In genomic region chr11:199004-199581, GRCh38 we compare ENCODE assay signal across 20 cellular contexts. TPM values are rescaled to one million over a fixed set of nuclear protein-coding genes. Genes with fewer than 3 reads are reported as not detected.
A peak's percentile ranks its signal among the peaks of the same experiment; 100 is the strongest.
DNase-seq lines count a peak whose midpoint lies in the region; ATAC-seq and TF ChIP-seq lines count a peak whose summit lies in the region.
"Had no signal": no experiment of that assay in that cellular context is flagged by ENCODE, and none has a peak within 500 bp of the region (broad histone marks: within the 10 kb centered on the region; RNA-seq: fewer than 3 reads in every experiment).

No MANE protein-coding gene starts in this region.

- CTCF ChIA-PET in Calu3 (lab: Charles Lee), result no interaction called here

- H3K9me3 Mint-ChIP-seq in Calu3 (ENCODE audit: low read depth, unreplicated experiment), result peaks cover 2% of the 10 kb centered on the region
- no peaks in the 10 kb centered on the region for H3K9me3 Mint-ChIP-seq in stimulated activated naive B cell treated with anti-CD40 and anti-IgM and Interleukin-4, amounts not matched to agents 10 μg/mL and 1 μg/mL and 100 μg/mL, for 72 hours
- H3K9me3 Mint-ChIP-seq: immature natural killer cell, neural progenitor cell had no signal

- intact Hi-C loops in Calu3 (cut with micrococcal nuclease; ENCODE audit: unreplicated experiment), result no loop called here
- intact Hi-C loops in left cardiac atrium (cut with DNase I), result no loop called here
- intact Hi-C loops in sciatic nerve (cut with DNase I), result no loop called here

- H3K4me1 Mint-ChIP-seq in Calu3 (ENCODE audit: low read depth, unreplicated experiment), result no peaks in the 10 kb centered on the region
- H3K4me1 Mint-ChIP-seq in stimulated activated naive B cell treated with anti-CD40 and anti-IgM and Interleukin-4, amounts not matched to agents 10 μg/mL and 1 μg/mL and 100 μg/mL, for 72 hours, result peaks cover 22 to 31% of the 10 kb centered on the region in 2 donors

- peak overlapping the region; percentile 83 for H3K27ac Mint-ChIP-seq in Calu3 (ENCODE audit: unreplicated experiment)
- no peak overlapping the region for H3K27ac Mint-ChIP-seq in stimulated activated naive B cell treated with anti-CD40 and anti-IgM and Interleukin-4, amounts not matched to agents 10 μg/mL and 1 μg/mL and 100 μg/mL, for 72 hours
- H3K27ac Mint-ChIP-seq: B cell, neural progenitor cell had no signal

- TF ChIP-seq CTCF in Calu3 (IDR thresholded peaks at IDR 0.05; ENCODE audit: unreplicated experiment), result no peak

- no TSS peak for BruUV-seq in Calu3 (replicated peaks; lab: Mats Ljungman, UMichigan)

- no peaks in the 10 kb centered on the region for H3K27me3 Mint-ChIP-seq in Calu3 (ENCODE audit: unreplicated experiment)
- no peaks in the 10 kb centered on the region for H3K27me3 Mint-ChIP-seq in stimulated activated naive B cell treated with anti-CD40 and anti-IgM and Interleukin-4, amounts not matched to agents 10 μg/mL and 1 μg/mL and 100 μg/mL, for 72 hours
- H3K27me3 Mint-ChIP-seq: B cell had no signal

- H3K4me3 Mint-ChIP-seq in Calu3 (ENCODE audit: low read depth, unreplicated experiment), result no peak overlapping the region
- no peak overlapping the region for H3K4me3 Mint-ChIP-seq in stimulated activated naive B cell treated with anti-CD40 and anti-IgM and Interleukin-4, amounts not matched to agents 10 μg/mL and 1 μg/mL and 100 μg/mL, for 72 hours
- H3K4me3 Mint-ChIP-seq: B cell, immature natural killer cell, neural progenitor cell had no signal

- no peak for DNase-seq in Calu3
- peak; percentile 0 for DNase-seq in HT-29 (ENCODE audit: low spot score)
- peak; percentile 25 for DNase-seq in left cardiac atrium
- peak; percentile 57 for DNase-seq in sciatic nerve (ENCODE audit: low spot score)
- DNase-seq in middle frontal gyrus (ENCODE audit: extremely low spot score, low spot score), result no peak
- DNase-seq in stimulated activated naive B cell treated with anti-CD40 and anti-IgM and Interleukin-4, amounts not matched to agents 10 μg/mL and 1 μg/mL and 100 μg/mL, for 72 hours, result no peak
- DNase-seq in NK-92 (lab: John Stamatoyannopoulos, UW; ENCODE audit: unreplicated experiment), result no peak
- DNase-seq: activated CD4-positive, CD25-positive, alpha-beta regulatory T cell; effector memory CD4-positive, alpha-beta T cell; immature natural killer cell; midbrain; MM.1S; NCI-H1930; NCI-H510A treated with DMSO at 0.1 percent for 48 hours; SIG-M5; T-helper 2 cell had no signal

- ATAC-seq in left cardiac atrium (no peak), sciatic nerve (peak; percentile 16)
- no peak for ATAC-seq in stimulated activated naive B cell treated with anti-CD40 and anti-IgM and Interleukin-4, amounts not matched to agents 10 μg/mL and 1 μg/mL and 100 μg/mL, for 72 hours (replicated peaks)

- H3K36me3 Mint-ChIP-seq in Calu3 (ENCODE audit: insufficient read depth, unreplicated experiment), result peaks cover 25% of the 10 kb centered on the region
- peaks cover 14 to 18% of the 10 kb centered on the region in 2 donors for H3K36me3 Mint-ChIP-seq in stimulated activated naive B cell treated with anti-CD40 and anti-IgM and Interleukin-4, amounts not matched to agents 10 μg/mL and 1 μg/mL and 100 μg/mL, for 72 hours
- H3K36me3 Mint-ChIP-seq: neural progenitor cell had no signal

RNA-seq across cellular contexts. Expression of gene SCGB1C1, which starts 6.2 kb away (rescaled TPM):
- total RNA-seq in Calu3 (2022) (not detected in 2 replicates), left cardiac atrium (not detected), sciatic nerve (not detected)
- not detected in 2 replicates for total RNA-seq in HT-29 (2014; rRNA removed; shearing (Covaris generic))
- total RNA-seq: B cell, cardiac muscle cell, fibroblast of lung had no signal

RNA-seq across cellular contexts. Expression of gene BET1L, which starts 8.1 kb away (rescaled TPM):
- total RNA-seq in Calu3 (2022) (47.8 and 59.0 TPM in 2 replicates), left cardiac atrium (10 to 100 TPM; 27.6 to 44.5 TPM), sciatic nerve (48.1 TPM)
- total RNA-seq in HT-29 (2014; rRNA removed; shearing (Covaris generic)), result 45.6 and 47.9 TPM in 2 replicates

RNA-seq across cellular contexts. Expression of gene RIC8A, which starts 8.4 kb away (rescaled TPM):
- total RNA-seq in Calu3 (2022) (73.0 and 84.1 TPM in 2 replicates), left cardiac atrium (10 to 100 TPM; 54.1 to 67.4 TPM), sciatic nerve (74.7 TPM)
- 253 and 283 TPM in 2 replicates for total RNA-seq in HT-29 (2014; rRNA removed; shearing (Covaris generic))

RNA-seq across cellular contexts. Expression of gene SIRT3, which starts 37.0 kb away (rescaled TPM):
- total RNA-seq in Calu3 (2022) (19.2 and 19.7 TPM in 2 replicates), left cardiac atrium (10 to 100 TPM; 21.1 to 21.6 TPM), sciatic nerve (21.7 TPM)
- total RNA-seq in HT-29 (2014; rRNA removed; shearing (Covaris generic)), result 8.6 and 11.5 TPM in 2 replicates

RNA-seq across cellular contexts. Expression of gene PSMD13, which starts 37.7 kb away (rescaled TPM):
- 165 and 172 TPM in 2 replicates for total RNA-seq in Calu3 (2022)
- 235 TPM in 2 replicates for total RNA-seq in HT-29 (2014; rRNA removed; shearing (Covaris generic))
- 10 to 100 TPM; 75.5 to 87.3 TPM for total RNA-seq in left cardiac atrium
- 79.4 TPM for total RNA-seq in sciatic nerve

Comparison
In these comparisons a context has a peak if more than half of its experiments do, and no peak if none do; other contexts are left out.
1. DNase-seq: peak in HT-29 (single experiment), left cardiac atrium (single experiment) and sciatic nerve (single experiment); none in Calu3 (single experiment), middle frontal gyrus (single experiment), stimulated activated naive B cell treated with anti-CD40 and anti-IgM and Interleukin-4, amounts not matched to agents 10 μg/mL and 1 μg/mL and 100 μg/mL, for 72 hours (single experiment) and NK-92 (single experiment).